Comparison of ENCODE assay signal across 8 cellular contexts in genomic region chr16:28821874-28822519, GRCh38.
DNase-seq lines count a peak whose midpoint lies in the region; ATAC-seq and TF ChIP-seq lines count a peak whose summit lies in the region.

No MANE protein-coding gene starts in this region.

- no peak for DNase-seq in LNCaP clone FGC (ENCODE audit: low read depth)
- no peak for DNase-seq in coronary artery (ENCODE audit: low spot score)
- no peak for DNase-seq in NK-92 (lab: John Stamatoyannopoulos, UW; ENCODE audit: unreplicated experiment)

- no peak for ATAC-seq in HG03039 (IDR thresholded peaks at IDR 0.05; ENCODE audit: unreplicated experiment)
- ATAC-seq in GM21723 (IDR thresholded peaks at IDR 0.05; ENCODE audit: unreplicated experiment), result no peak
- ATAC-seq in HG03457 (IDR thresholded peaks at IDR 0.05; ENCODE audit: unreplicated experiment), result no peak

- TF ChIP-seq CTCF in C4-2B (conservative IDR thresholded peaks at IDR 0.05) (no peak), LNCaP clone FGC (IDR thresholded peaks at IDR 0.05; ENCODE audit: control insufficient read depth, extremely low read depth, insufficient read depth) (no peak), coronary artery (IDR thresholded peaks at IDR 0.05) (no peak), nephron (IDR thresholded peaks at IDR 0.05; ENCODE audit: unreplicated experiment in 3 of 3) (no peak)

- H3K27me3 Mint-ChIP-seq in nephron (ENCODE audit: low read depth), result no peaks in the 10 kb centered on the region

- peaks cover 24% of the 10 kb centered on the region for H3K36me3 Mint-ChIP-seq in nephron (ENCODE audit: low read depth)

- H3K27ac ChIP-seq in C4-2B (peak overlapping the region; percentile 99), coronary artery (peak overlapping the region; percentile 97 to 100)

- peak overlapping the region; percentile 97 to 99 (median 97) for H3K27ac Mint-ChIP-seq in nephron

- H3K9me3 Mint-ChIP-seq in nephron, result no peaks in the 10 kb centered on the region

- peak overlapping the region; percentile 91 to 93 (median 92) for H3K4me3 Mint-ChIP-seq in nephron

- peaks cover 28% of the 10 kb centered on the region for H3K4me1 Mint-ChIP-seq in nephron

- H3K4me3 ChIP-seq in LNCaP clone FGC (ENCODE audit: low read depth, low read length) (peak overlapping the region; percentile 91), coronary artery (peak overlapping the region; percentile 100)
